ENCODE assay signal across 9 cellular contexts in the genomic region with DNA sequence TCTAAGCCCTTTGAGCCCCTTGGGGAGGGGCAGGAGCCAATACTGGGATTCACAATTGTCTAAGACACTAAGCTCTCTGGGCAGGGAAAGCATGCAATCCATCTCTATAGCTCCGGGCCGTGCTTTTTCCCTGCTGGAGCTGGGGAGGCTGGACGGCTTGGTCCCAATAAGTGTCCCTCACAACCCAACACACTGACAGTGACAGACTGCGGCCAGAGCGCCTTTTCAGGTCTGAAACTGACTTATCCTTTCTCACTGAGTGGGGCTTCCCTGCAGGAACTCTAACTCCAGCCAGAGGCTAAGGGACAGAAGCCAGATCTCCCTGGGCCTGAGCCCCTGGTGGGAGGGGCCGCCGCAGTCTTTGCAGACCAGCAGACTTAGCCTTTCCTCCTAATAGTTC.
"Had no signal": no experiment of that assay in that cellular context is flagged by ENCODE, and none has a peak within 500 bp of the region (broad histone marks: within the 10 kb centered on the region; RNA-seq: fewer than 3 reads in every experiment).

No MANE protein-coding gene starts in this region.

- H3K9ac ChIP-seq: KMS-11 had no signal

- H3K4me3 ChIP-seq: K562 had no signal

- H3K9me3 Mint-ChIP-seq: IgD-negative memory B cell had no signal

- H3K4me3 Mint-ChIP-seq: IgD-negative memory B cell had no signal

- ATAC-seq: HepG2, K562 had no signal

- H3K27me3 Mint-ChIP-seq: IgD-negative memory B cell had no signal

- DNase-seq: IMR-90, KBM-7, KG1 had no signal

- H3K27ac Mint-ChIP-seq: IgD-negative memory B cell had no signal

- H3K27ac ChIP-seq: HL-60, KMS-11 had no signal

- H3K4me2 ChIP-seq: KMS-11 had no signal

- FAIRE-seq: HepG2, HTR-8/SVneo, K562 had no signal

- H3K4me1 Mint-ChIP-seq: IgD-negative memory B cell had no signal

- H3K36me3 Mint-ChIP-seq: IgD-negative memory B cell had no signal
